28 cellular contexts compared by ENCODE assay signal in genomic region chr7:84394219-84394618, GRCh38.
DNase-seq lines count a peak whose midpoint lies in the region; ATAC-seq and TF ChIP-seq lines count a peak whose summit lies in the region.
"Had no signal": no experiment of that assay in that cellular context is flagged by ENCODE, and none has a peak within 500 bp of the region (broad histone marks: within the 10 kb centered on the region; RNA-seq: fewer than 3 reads in every experiment).

No MANE protein-coding gene starts in this region.

- TF ChIP-seq CTCF in RWPE2 (IDR thresholded peaks at IDR 0.05; ENCODE audit: poor library complexity, severe bottlenecking) (no peak), fibroblast of pulmonary artery (IDR thresholded peaks at IDR 0.05; ENCODE audit: low read length, missing control alignments) (no peak)

- DNase-seq in DMS53 (lab: John Stamatoyannopoulos, UW) (peak; percentile 25), DMS53 treated with DMSO at 0.1 percent for 48 hours (lab: John Stamatoyannopoulos, UW; ENCODE audit: unreplicated experiment) (no peak), RWPE2 (ENCODE audit: low spot score) (no peak), fibroblast of pulmonary artery (ENCODE audit: low read depth) (peak; percentile 1), retina (no peak), AG08396 (ENCODE audit: low spot score) (no peak), NCI-H774 (lab: John Stamatoyannopoulos, UW) (no peak)
- DNase-seq: ACHN; CD4-positive, CD25-positive, alpha-beta regulatory T cell; GDM1; H7; KG1; MG63; NCI-H1105 treated with DMSO at 0.1 percent for 48 hours; NCI-H146; NCI-H1930; NCI-H446; NCI-H524 treated with DMSO at 0.1 percent for 48 hours; NCI-H82; NK-92 treated with Interleukin-12 subunit alpha and Interleukin-12 subunit beta, amount 100 ng/mL, for 24 hours; PC-9; RPMI8226; SHP77 treated with DMSO at 0.1 percent for 48 hours; SW 1271 had no signal

- no peaks in the 10 kb centered on the region for H3K9me3 ChIP-seq in RWPE2 (ENCODE audit: severe bottlenecking)
- H3K9me3 ChIP-seq: BLaER1, MG63 had no signal

- H3K4me3 ChIP-seq in RWPE2 (ENCODE audit: severe bottlenecking) (no peak overlapping the region), fibroblast of pulmonary artery (replicated peaks; ENCODE audit: low read depth, low read length) (no peak overlapping the region)
- H3K4me3 ChIP-seq: BLaER1, GM12878, MG63, PC-9 had no signal

- no peak overlapping the region for H3K27ac ChIP-seq in RWPE2 (ENCODE audit: poor library complexity, severe bottlenecking)
- H3K27ac ChIP-seq: 22Rv1, BLaER1, PC-9 had no signal

- no peaks in the 10 kb centered on the region for H3K27me3 ChIP-seq in RWPE2 (ENCODE audit: insufficient read depth, poor library complexity, severe bottlenecking)
- H3K27me3 ChIP-seq: BLaER1, MG63 had no signal

- H3K36me3 ChIP-seq in RWPE2 (ENCODE audit: low read depth) = no peaks in the 10 kb centered on the region
- H3K36me3 ChIP-seq: BLaER1, MG63 had no signal

- H3K4me1 ChIP-seq in RWPE2 (ENCODE audit: insufficient read depth, poor library complexity, severe bottlenecking) = peaks cover 7% of the 10 kb centered on the region

- peak; percentile 73; the same call in 2 of the 3 replicates for ATAC-seq in RWPE2 (ENCODE audit: low read depth)
- no peak for ATAC-seq in HG03520 (IDR thresholded peaks at IDR 0.05; ENCODE audit: unreplicated experiment)
- ATAC-seq: GM12878 had no signal

Comparison
In these comparisons a context has a peak if more than half of its experiments do, and no peak if none do; other contexts are left out.
1. DNase-seq: peak in DMS53 (single experiment) and fibroblast of pulmonary artery (single experiment); none in DMS53 treated with DMSO at 0.1 percent for 48 hours (single experiment), RWPE2 (single experiment), retina (single experiment), AG08396 (single experiment) and NCI-H774 (single experiment).